Comparison of ENCODE assay signal across 33 cellular contexts in genomic region chr4:72430988-72431387, GRCh38.
"Had no signal": no experiment of that assay in that cellular context is flagged by ENCODE, and none has a peak within 500 bp of the region (broad histone marks: within the 10 kb centered on the region; RNA-seq: fewer than 3 reads in every experiment).

No MANE protein-coding gene starts in this region.

- DNase-seq: activated effector memory CD4-positive, alpha-beta T cell treated with anti-CD3 and anti-CD28 coated beads, Interleukin-2, amount 50 U/mL, for 16 hours; activated effector memory CD4-positive, alpha-beta T cell treated with Interleukin-2 at 50 U/mL for 16 hours; activated gamma-delta T cell; activated gamma-delta T cell treated with Interleukin-2 at 50 U/mL for 16 hours; activated naive CD4-positive, alpha-beta T cell; activated naive CD4-positive, alpha-beta T cell treated with anti-CD3 and anti-CD28 coated beads for 36 hours; activated naive CD4-positive, alpha-beta T cell treated with anti-CD3 and anti-CD28 coated beads, Interleukin-2, amount 10 ng/mL, durations not matched to agents 7 days and 5 days; activated naive CD4-positive, alpha-beta T cell treated with anti-CD3 and anti-CD28 coated beads, Interleukin-2, amount 50 U/mL, for 16 hours; activated naive CD4-positive, alpha-beta T cell treated with Interleukin-2 at 50 U/mL for 16 hours; activated naive CD8-positive, alpha-beta T cell treated with anti-CD3 and anti-CD28 coated beads for 36 hours; activated naive CD8-positive, alpha-beta T cell treated with anti-CD3 and anti-CD28 coated beads, Interleukin-2, amount 10 ng/mL, durations not matched to agents 7 days and 5 days; activated naive CD8-positive, alpha-beta T cell treated with anti-CD3 and anti-CD28 coated beads, Interleukin-2, amount 50 U/mL, for 24 hours; activated T-cell treated with anti-CD3 and anti-CD28 coated beads, Interleukin-2, amount 50 U/mL, for 24 hours; activated T-cell treated with anti-CD3 and anti-CD28 coated beads, Interleukin-2, amount 50 U/mL, for 4 hours; activated T-cell treated with anti-CD3 and anti-CD28 coated beads, Interleukin-2, amount 50 U/mL, for 48 hours; activated T-cell treated with anti-CD3 and anti-CD28 coated beads, Interleukin-2, amount 50 U/mL, for 72 hours; adrenal gland; amniotic stem cell; amygdala; anterior cingulate cortex; aorta; body of pancreas; brain microvascular endothelial cell; caudate nucleus; central memory CD4-positive, alpha-beta T cell; cerebellar nuclear complex had no signal

- H3K4me1 ChIP-seq: ascending aorta, breast epithelium had no signal

- H3K27ac ChIP-seq: adrenal gland, ascending aorta, body of pancreas, brain microvascular endothelial cell, breast epithelium, cardiac muscle cell had no signal

- H3K4me3 ChIP-seq: adrenal gland, ascending aorta, body of pancreas, breast epithelium, cardiac muscle cell had no signal

- H3K36me3 ChIP-seq: adrenal gland, ascending aorta, brain microvascular endothelial cell, breast epithelium, cardiac muscle cell had no signal

- ATAC-seq: activated naive CD4-positive, alpha-beta T cell treated with anti-CD3 and anti-CD28 coated beads, Interleukin-2, amount 50 U/mL, for 72 hours; activated naive CD8-positive, alpha-beta T cell treated with anti-CD3 and anti-CD28 coated beads, Interleukin-2, amount 50 U/mL, for 24 hours; activated T-cell treated with anti-CD3 and anti-CD28 coated beads, Interleukin-2, amount 50 U/mL, for 4 hours; activated T-cell treated with anti-CD3 and anti-CD28 coated beads, Interleukin-2, amount 50 U/mL, for 72 hours; activated T-helper 17 cell treated with anti-CD3 and anti-CD28 coated beads, Interleukin-2, amount 50 U/mL, for 72 hours; body of pancreas had no signal

- H3K9me3 ChIP-seq: adrenal gland, ascending aorta, body of pancreas, breast epithelium had no signal

- H3K27me3 ChIP-seq: adrenal gland, ascending aorta, body of pancreas, brain microvascular endothelial cell, breast epithelium, cardiac muscle cell had no signal

- FAIRE-seq: astrocyte, bronchial epithelial cell had no signal
